Comparison of ENCODE assay signal across 10 cellular contexts in the genomic region with DNA sequence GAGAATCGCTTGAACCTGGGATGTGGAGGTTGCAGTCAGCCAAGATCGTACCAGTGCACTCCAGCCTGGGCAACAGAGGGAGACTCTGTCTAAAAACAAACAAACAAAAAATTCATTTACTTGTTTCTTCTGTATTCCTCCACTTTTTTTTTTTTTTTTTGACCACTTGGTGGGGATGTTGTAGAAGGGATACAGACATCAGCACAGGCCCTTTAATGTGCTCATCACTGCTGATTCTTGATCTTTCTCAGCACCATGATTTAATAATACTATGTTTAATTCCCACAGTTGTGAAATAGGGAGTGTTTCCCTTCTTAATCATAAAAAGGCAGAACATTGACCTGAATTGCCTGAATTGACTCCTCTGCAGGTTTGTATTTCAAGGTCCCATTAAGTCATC. TPM values are rescaled to one million over a fixed set of nuclear protein-coding genes. Genes with fewer than 3 reads are reported as not detected.
DNase-seq lines count a peak whose midpoint lies in the region; ATAC-seq and TF ChIP-seq lines count a peak whose summit lies in the region.
"Had no signal": no experiment of that assay in that cellular context is flagged by ENCODE, and none has a peak within 500 bp of the region (broad histone marks: within the 10 kb centered on the region; RNA-seq: fewer than 3 reads in every experiment).

No MANE protein-coding gene starts in this region.

- H3K27ac ChIP-seq in BLaER1 (no peak overlapping the region), RWPE2 (ENCODE audit: poor library complexity, severe bottlenecking) (no peak overlapping the region)

- peaks cover 40% of the 10 kb centered on the region for H4K20me1 ChIP-seq in BLaER1

- ATAC-seq in RWPE2 (ENCODE audit: low read depth) (no peak), HG02970 (IDR thresholded peaks at IDR 0.05; ENCODE audit: low FRiP score, unreplicated experiment) (no peak), GM19455 (IDR thresholded peaks at IDR 0.05; ENCODE audit: unreplicated experiment) (no peak), HG02981 (IDR thresholded peaks at IDR 0.05; ENCODE audit: unreplicated experiment) (no peak)

- H3K4me3 ChIP-seq in BLaER1: no peak overlapping the region
- H3K4me3 ChIP-seq in RWPE2 (ENCODE audit: severe bottlenecking): no peak overlapping the region
- H3K4me3 ChIP-seq in fibroblast of villous mesenchyme (ENCODE audit: low read depth, low read length): no peak overlapping the region
- H3K4me3 ChIP-seq: smooth muscle cell had no signal

- H3K4me2 ChIP-seq in BLaER1: peak overlapping the region; percentile 56
- H3K4me2 ChIP-seq: smooth muscle cell had no signal

- H3K27me3 ChIP-seq in BLaER1 (no peaks in the 10 kb centered on the region), RWPE2 (ENCODE audit: insufficient read depth, poor library complexity, severe bottlenecking) (no peaks in the 10 kb centered on the region)

- DNase-seq in EL (peak; percentile 38), RWPE2 (ENCODE audit: low spot score) (no peak), fibroblast of villous mesenchyme (ENCODE audit: low read depth) (peak; percentile 55), T1000 (lab: John Stamatoyannopoulos, UW) (no peak)
- DNase-seq: NCI-H187 had no signal

- H3K36me3 ChIP-seq in BLaER1 (peaks cover 57% of the 10 kb centered on the region), RWPE2 (ENCODE audit: low read depth) (peaks cover 70% of the 10 kb centered on the region)

- 0 out of 2 replicates have a peak overlapping the region, but pooled peaks have one; percentile 28 for H3K9ac ChIP-seq in BLaER1

- H3K9me3 ChIP-seq in BLaER1 (no peaks in the 10 kb centered on the region), RWPE2 (ENCODE audit: severe bottlenecking) (no peaks in the 10 kb centered on the region)

- peaks cover 33% of the 10 kb centered on the region for H3K4me1 ChIP-seq in BLaER1
- H3K4me1 ChIP-seq in RWPE2 (ENCODE audit: insufficient read depth, poor library complexity, severe bottlenecking): peaks cover 5% of the 10 kb centered on the region

- TF ChIP-seq CTCF in RWPE2 (IDR thresholded peaks at IDR 0.05; ENCODE audit: poor library complexity, severe bottlenecking) (peak; percentile 28), fibroblast of villous mesenchyme (IDR thresholded peaks at IDR 0.05; ENCODE audit: insufficient read depth, low read depth, low read length) (peak; percentile 22)

RNA-seq across cellular contexts. Expression of a gene that starts 4.5 kb away (rescaled TPM):
- 28.0 and 36.7 TPM in 2 replicates for total RNA-seq in fibroblast of villous mesenchyme

RNA-seq across cellular contexts. Expression of a gene that starts 5.6 kb away (rescaled TPM):
- 15.5 and 17.3 TPM in 2 replicates for total RNA-seq in fibroblast of villous mesenchyme

RNA-seq across cellular contexts. Expression of a gene that starts 21.1 kb away (rescaled TPM):
- total RNA-seq in fibroblast of villous mesenchyme: 12.9 and 13.4 TPM in 2 replicates

RNA-seq across cellular contexts. Expression of a gene that starts 25.4 kb away (rescaled TPM):
- not detected in 2 replicates for total RNA-seq in fibroblast of villous mesenchyme
- total RNA-seq: smooth muscle cell had no signal

RNA-seq across cellular contexts. Expression of a gene that starts 25.6 kb away (rescaled TPM):
- total RNA-seq in fibroblast of villous mesenchyme: 53.5 and 59.3 TPM in 2 replicates

Comparison
In these comparisons a context has a peak if more than half of its experiments do, and no peak if none do; other contexts are left out.
1. DNase-seq: peak in EL (single experiment) and fibroblast of villous mesenchyme (single experiment); none in RWPE2 (single experiment) and T1000 (single experiment).